Comparison of ENCODE assay signal across 20 cellular contexts in the genomic region with DNA sequence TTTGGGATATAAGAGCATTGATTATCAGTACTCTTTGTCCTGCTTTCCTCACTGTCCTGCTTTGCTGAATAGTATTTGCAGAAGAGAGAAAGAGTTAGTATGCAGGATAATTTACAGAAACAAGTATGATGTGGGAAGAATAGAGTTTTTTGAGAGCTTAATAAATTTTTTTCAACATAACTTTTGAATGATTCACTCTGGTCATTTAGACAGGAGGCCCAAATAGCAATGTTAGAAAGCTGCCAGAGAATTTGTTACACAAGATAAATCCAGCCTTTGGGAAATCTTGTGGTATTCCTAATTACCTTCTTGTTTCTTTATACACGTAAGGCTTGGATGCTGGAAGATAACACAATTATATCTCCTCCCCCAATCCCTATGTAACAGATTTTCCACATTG.
DNase-seq lines count a peak whose midpoint lies in the region; ATAC-seq and TF ChIP-seq lines count a peak whose summit lies in the region.
"Had no signal": no experiment of that assay in that cellular context is flagged by ENCODE, and none has a peak within 500 bp of the region (broad histone marks: within the 10 kb centered on the region; RNA-seq: fewer than 3 reads in every experiment).

No MANE protein-coding gene starts in this region.

- H3K4me3 ChIP-seq in left ventricle myocardium inferior: no peak overlapping the region
- H3K4me3 ChIP-seq: GM23338, lower lobe of right lung had no signal

- H3K4me1 ChIP-seq in left ventricle myocardium inferior: no peaks in the 10 kb centered on the region
- H3K4me1 ChIP-seq: lower lobe of right lung had no signal

- no peaks in the 10 kb centered on the region for H3K36me3 ChIP-seq in left ventricle myocardium inferior
- H3K36me3 ChIP-seq: lower lobe of right lung had no signal

- intact Hi-C loops in left cardiac atrium (cut with DNase I): no loop called here
- intact Hi-C loops in left ventricle myocardium inferior (cut with micrococcal nuclease): no loop called here

- DNase-seq in left cardiac atrium: no peak
- no peak for DNase-seq in left ventricle myocardium inferior
- DNase-seq in astrocyte of the hippocampus (ENCODE audit: low read depth, low spot score): peak; percentile 78
- DNase-seq in iris pigment epithelial cell (ENCODE audit: low read depth): peak; percentile 72
- DNase-seq in substantia nigra (lab: John Stamatoyannopoulos, UW): no peak
- no peak for DNase-seq in Ammon's horn (ENCODE audit: low spot score)
- DNase-seq in T1000 (lab: John Stamatoyannopoulos, UW): no peak
- DNase-seq: 8988T; activated CD4-positive, alpha-beta T cell treated with anti-CD3 and anti-CD28 coated beads, Interleukin-2, amount 50 U/mL, for 1 hour; CD8-positive, alpha-beta T cell; central memory CD4-positive, alpha-beta T cell; effector memory CD4-positive, alpha-beta T cell; lower lobe of right lung; NCI-H1436 treated with DMSO at 0.1 percent for 48 hours; NCI-H446 treated with DMSO at 0.1 percent for 48 hours; posterior cingulate gyrus; stimulated activated naive CD4-positive, alpha-beta T cell; trophoblast cell had no signal

- TF ChIP-seq CTCF in left ventricle myocardium inferior (IDR thresholded peaks at IDR 0.05; ENCODE audit: borderline replicate concordance): no peak

- no peak overlapping the region for H3K27ac ChIP-seq in left ventricle myocardium inferior (replicated peaks)
- no peak overlapping the region for H3K27ac ChIP-seq in substantia nigra (ENCODE audit: low read depth, low read length, poor library complexity, severe bottlenecking)
- H3K27ac ChIP-seq: lower lobe of right lung had no signal

- no peaks in the 10 kb centered on the region for H3K9me3 ChIP-seq in left ventricle myocardium inferior (replicated peaks)
- H3K9me3 ChIP-seq: lower lobe of right lung had no signal

- no peaks in the 10 kb centered on the region for H3K27me3 ChIP-seq in left ventricle myocardium inferior (ENCODE audit: low read depth)

- ATAC-seq in left cardiac atrium (peak; percentile 38 to 63), GM19467 (IDR thresholded peaks at IDR 0.05; ENCODE audit: unreplicated experiment) (no peak)
- ATAC-seq: CD8-positive, alpha-beta T cell; GM23338; lower lobe of right lung had no signal

Comparison
In these comparisons a context has a peak if more than half of its experiments do, and no peak if none do; other contexts are left out.
1. DNase-seq: peak in astrocyte of the hippocampus (single experiment) and iris pigment epithelial cell (single experiment); none in left cardiac atrium (single experiment), left ventricle myocardium inferior (single experiment), substantia nigra (0 of 49), Ammon's horn (single experiment) and T1000 (single experiment).